14 cellular contexts compared by ENCODE assay signal in genomic region chr11:100740440-100740839, GRCh38. TPM values are rescaled to one million over a fixed set of nuclear protein-coding genes. Genes with fewer than 3 reads are reported as not detected.
DNase-seq lines count a peak whose midpoint lies in the region; ATAC-seq and TF ChIP-seq lines count a peak whose summit lies in the region.
"Had no signal": no experiment of that assay in that cellular context is flagged by ENCODE, and none has a peak within 500 bp of the region (broad histone marks: within the 10 kb centered on the region; RNA-seq: fewer than 3 reads in every experiment).

No MANE protein-coding gene starts in this region.

- no peak for TF ChIP-seq CTCF in heart left ventricle (IDR thresholded peaks at IDR 0.05)
- TF ChIP-seq CTCF in neural progenitor cell (IDR thresholded peaks at IDR 0.05), result no peak

- no peaks in the 10 kb centered on the region for H3K27me3 ChIP-seq in ACC112 (ENCODE audit: insufficient read depth, low read length)
- no peaks in the 10 kb centered on the region for H3K27me3 ChIP-seq in SJCRH30
- no peaks in the 10 kb centered on the region for H3K27me3 ChIP-seq in heart left ventricle
- no peaks in the 10 kb centered on the region for H3K27me3 ChIP-seq in neural progenitor cell
- H3K27me3 ChIP-seq: testis had no signal

- peaks cover 3% of the 10 kb centered on the region for H3K9me3 Mint-ChIP-seq in neural progenitor cell

- H3K4me2 ChIP-seq in neural progenitor cell, result peak overlapping the region; percentile 23

- intact Hi-C loops in heart left ventricle (cut with DNase I), result loop anchor here in 1 of 10 donors (5.0 to 10.0 kb wide), 2 partner anchors 53 to 104 kb away; partner anchors contain the start of gene ARHGAP42

- peaks cover 3% of the 10 kb centered on the region for H3K79me2 ChIP-seq in ACC112 (ENCODE audit: control insufficient read depth, insufficient read depth, low read length, unreplicated experiment)
- H3K79me2 ChIP-seq in neural progenitor cell (ENCODE audit: low read depth), result peaks cover 36% of the 10 kb centered on the region

- H3K27ac Mint-ChIP-seq in neural progenitor cell, result no peak overlapping the region
- H3K27ac Mint-ChIP-seq: T-helper 17 cell had no signal

- no peaks in the 10 kb centered on the region for H3K36me3 Mint-ChIP-seq in neural progenitor cell

- H3K9me3 ChIP-seq in SJCRH30 (replicated peaks) (no peaks in the 10 kb centered on the region), heart left ventricle (peaks cover 0 to 6% (median 0%) of the 10 kb centered on the region in 12 donors), neural progenitor cell (ENCODE audit: low read depth) (no peaks in the 10 kb centered on the region)
- H3K9me3 ChIP-seq: testis had no signal

- no peak overlapping the region for H3K9ac ChIP-seq in neural progenitor cell

- TF ChIP-seq POLR2A in heart left ventricle (IDR thresholded peaks at IDR 0.05), result no peak

- H3K27me3 Mint-ChIP-seq in neural progenitor cell (ENCODE audit: insufficient read depth, low read depth), result no peaks in the 10 kb centered on the region
- H3K27me3 Mint-ChIP-seq: T-helper 17 cell had no signal

- H3F3A ChIP-seq in neural progenitor cell (ENCODE audit: low read depth), result peaks cover 30% of the 10 kb centered on the region

- DNase-seq in SJCRH30, result no peak
- no peak for DNase-seq in heart left ventricle
- DNase-seq in neural progenitor cell (ENCODE audit: low spot score), result no peak
- no peak for DNase-seq in GM03348 (ENCODE audit: low spot score)
- DNase-seq in GM19238 (ENCODE audit: insufficient read length, low spot score), result no peak
- DNase-seq in NCI-H1092 (lab: John Stamatoyannopoulos, UW), result no peak
- DNase-seq: activated CD4-positive, alpha-beta T cell treated with anti-CD3 and anti-CD28 coated beads, Interleukin-2, amount 50 U/mL, for 4 hours; cerebellar nuclear complex; DMS79; NCI-H2171; T-helper 17 cell; testis had no signal

- ATAC-seq in heart left ventricle (peak; percentile 47 to 73 (median 52)), GM21381 (IDR thresholded peaks at IDR 0.05; ENCODE audit: unreplicated experiment) (no peak)
- ATAC-seq: T-helper 17 cell had no signal

- H3K4me3 Mint-ChIP-seq in neural progenitor cell, result no peak overlapping the region
- H3K4me3 Mint-ChIP-seq: T-helper 17 cell had no signal

- peaks cover 23% of the 10 kb centered on the region for H3K4me1 ChIP-seq in ACC112 (ENCODE audit: control insufficient read depth, insufficient read depth, low read length, unreplicated experiment)
- H3K4me1 ChIP-seq in SJCRH30, result peaks cover 9% of the 10 kb centered on the region
- H3K4me1 ChIP-seq in heart left ventricle, result peaks cover 0 to 58% (median 35%) of the 10 kb centered on the region in 12 donors
- H3K4me1 ChIP-seq in neural progenitor cell, result peaks cover 49% of the 10 kb centered on the region
- H3K4me1 ChIP-seq: testis had no signal

- H3K27ac ChIP-seq in ACC112 (ENCODE audit: low read depth, low read length) (no peak overlapping the region), SJCRH30 (peak overlapping the region; percentile 58), heart left ventricle (peak overlapping the region in 9 of 12 donors; percentile 5 to 73 (median 45)), neural progenitor cell (no peak overlapping the region)
- H3K27ac ChIP-seq: testis had no signal

- no peaks in the 10 kb centered on the region for H4K20me1 ChIP-seq in neural progenitor cell (ENCODE audit: low read depth)

- H2AFZ ChIP-seq in ACC112 (ENCODE audit: low read length, unreplicated experiment) (no peak overlapping the region), neural progenitor cell (replicated peaks) (peak overlapping the region; percentile 35)

- H3K4me1 Mint-ChIP-seq in neural progenitor cell, result peaks cover 28% of the 10 kb centered on the region
- H3K4me1 Mint-ChIP-seq: T-helper 17 cell had no signal

- H3K36me3 ChIP-seq in ACC112 (ENCODE audit: insufficient read depth, low read length), result no peaks in the 10 kb centered on the region
- no peaks in the 10 kb centered on the region for H3K36me3 ChIP-seq in SJCRH30
- H3K36me3 ChIP-seq in heart left ventricle, result no peaks in the 10 kb centered on the region
- no peaks in the 10 kb centered on the region for H3K36me3 ChIP-seq in neural progenitor cell

- H3K4me3 ChIP-seq in ACC112 (ENCODE audit: low read depth, low read length) (0 out of 2 replicates have a peak overlapping the region, but pooled peaks have one; percentile 11), SJCRH30 (no peak overlapping the region), heart left ventricle (peak overlapping the region in 2 of 12 donors; percentile 1 to 9), neural progenitor cell (no peak overlapping the region)
- H3K4me3 ChIP-seq: testis had no signal

- 19 to 32% (median 25%) methylated on average over 2 of the region's 2 CpGs for WGBS in heart left ventricle, 4 donors

RNA-seq across cellular contexts. Expression of gene ARHGAP42, which starts 53.4 kb away (rescaled TPM):
- total RNA-seq in SJCRH30 (2014; rRNA removed; shearing (Covaris generic)), result 23.3 and 26.5 TPM in 2 replicates
- total RNA-seq in heart left ventricle (10 to 100 TPM in 4 of 9 donors, 1 to 10 TPM in 5; 6.7 to 12.4 (median 9.1) TPM), neural progenitor cell (ENCODE audit: low replicate concordance) (14.1 and 31.0 TPM in 2 replicates)
- polyA plus RNA-seq in heart left ventricle, result 1 to 10 TPM; 3.8 to 6.2 TPM

Comparison
In these comparisons a context has a peak if more than half of its experiments do, and no peak if none do; other contexts are left out.
1. H3K27ac ChIP-seq: peak in SJCRH30 (single experiment) and heart left ventricle (9 of 12); none in ACC112 (single experiment) and neural progenitor cell (single experiment).